ENCODE assay signal across 8 cellular contexts in the genomic region with DNA sequence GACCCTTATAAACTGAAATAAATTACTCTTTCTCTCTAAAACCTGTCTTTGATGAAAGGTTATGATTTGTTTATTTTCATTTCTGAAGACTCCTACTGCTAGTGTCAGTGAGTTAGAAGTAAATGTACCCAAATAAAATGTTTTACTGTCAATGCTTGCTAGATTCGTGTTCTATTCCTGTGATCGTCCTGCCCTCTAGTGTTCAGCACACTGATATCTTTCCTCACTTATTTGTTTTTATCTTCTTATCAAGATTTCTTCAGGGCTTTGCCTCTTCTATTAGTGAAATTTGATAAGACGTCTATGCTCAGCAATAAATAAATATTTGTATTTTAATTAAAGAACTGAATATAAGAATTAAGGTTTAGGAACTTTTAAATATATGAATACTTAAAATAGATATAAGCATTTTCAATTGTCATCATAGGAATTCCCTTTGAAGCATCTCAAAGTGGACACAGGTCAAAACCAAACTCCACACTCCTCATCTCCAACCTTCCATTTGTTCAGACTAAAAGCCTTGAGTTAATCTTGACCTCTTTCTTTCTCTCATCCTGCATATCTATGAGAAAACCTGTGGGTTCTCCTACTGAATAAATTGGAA.
DNase-seq lines count a peak whose midpoint lies in the region; ATAC-seq lines count a peak whose summit lies in the region.

No MANE protein-coding gene starts in this region.

- no peak for ATAC-seq in HG02759 (IDR thresholded peaks at IDR 0.05; ENCODE audit: unreplicated experiment)

- H3K36me3 ChIP-seq in adipocyte (ENCODE audit: control insufficient read depth, insufficient read depth, low read length, severe bottlenecking) (no peaks in the 10 kb centered on the region), MG63 (no peaks in the 10 kb centered on the region)

- H3K4me3 ChIP-seq in adipocyte (ENCODE audit: low read length): no peak overlapping the region
- no peak overlapping the region for H3K4me3 ChIP-seq in MG63

- no peaks in the 10 kb centered on the region for H3K27me3 ChIP-seq in adipocyte (replicated peaks; ENCODE audit: control insufficient read depth, insufficient read depth, low read length)
- H3K27me3 ChIP-seq in MG63: no peaks in the 10 kb centered on the region

- H3K9me3 ChIP-seq in adipocyte (ENCODE audit: control insufficient read depth, low read length): no peaks in the 10 kb centered on the region
- H3K9me3 ChIP-seq in MG63: no peaks in the 10 kb centered on the region; the same call in 1 of the 2 replicates

- H3K9ac ChIP-seq in adipocyte (ENCODE audit: low read length): no peak overlapping the region

- no peaks in the 10 kb centered on the region for H3K4me1 ChIP-seq in adipocyte (ENCODE audit: control insufficient read depth, insufficient read depth, low read length)

- DNase-seq in SIG-M5 treated with dmso at 0.1 percent for 504 hours (lab: John Stamatoyannopoulos, UW; ENCODE audit: unreplicated experiment): peak; percentile 40
- no peak for DNase-seq in SIG-M5 (lab: John Stamatoyannopoulos, UW)
- DNase-seq in NAMALWA (ENCODE audit: low spot score): peak; percentile 57
- peak; percentile 85 for DNase-seq in adipocyte (ENCODE audit: low read depth)
- peak; percentile 77 for DNase-seq in left kidney (ENCODE audit: low read depth, low spot score)
- DNase-seq in ecto neural progenitor cell (ENCODE audit: low spot score): no peak
- DNase-seq in MG63: no peak

Comparison
In these comparisons a context has a peak if more than half of its experiments do, and no peak if none do; other contexts are left out.
1. DNase-seq: peak in SIG-M5 treated with dmso at 0.1 percent for 504 hours (single experiment), NAMALWA (single experiment), adipocyte (single experiment) and left kidney (single experiment); none in SIG-M5 (single experiment), ecto neural progenitor cell (single experiment) and MG63 (single experiment).